9 cellular contexts compared by ENCODE assay signal in genomic region chr1:212712451-212713303, GRCh38. TPM values are rescaled to one million over a fixed set of nuclear protein-coding genes. Genes with fewer than 3 reads are reported as not detected.
A peak's percentile ranks its signal among the peaks of the same experiment; 100 is the strongest.
DNase-seq lines count a peak whose midpoint lies in the region; ATAC-seq and TF ChIP-seq lines count a peak whose summit lies in the region.
"Had no signal": no experiment of that assay in that cellular context is flagged by ENCODE, and none has a peak within 500 bp of the region (broad histone marks: within the 10 kb centered on the region; RNA-seq: fewer than 3 reads in every experiment).

No MANE protein-coding gene starts in this region.

- no peak overlapping the region for H2BK120ac ChIP-seq in trophoblast cell (ENCODE audit: insufficient read depth, low read length, poor library complexity)

- H3K79me1 ChIP-seq in trophoblast cell (ENCODE audit: low read length) = no peaks in the 10 kb centered on the region

- no peak overlapping the region for H3K23ac ChIP-seq in trophoblast cell (ENCODE audit: low read length)

- no peak overlapping the region for H3K9ac ChIP-seq in trophoblast cell (ENCODE audit: low read length)

- H3K27ac ChIP-seq in trophoblast cell (ENCODE audit: low read depth, low read length) = no peak overlapping the region

- no peak overlapping the region for H3K14ac ChIP-seq in trophoblast cell (ENCODE audit: low read length)

- H3K4me2 ChIP-seq in trophoblast cell (ENCODE audit: low read length) = no peak overlapping the region

- no peaks in the 10 kb centered on the region for H3K36me3 Mint-ChIP-seq in T-helper 2 cell treated with Interferon-gamma antibody and Interleukin-4, amounts not matched to agents 5 μg/mL and 100 μg/mL, for 36 hours (ENCODE audit: low read depth)

- DNase-seq in AG08396 (ENCODE audit: low spot score) (peak; percentile 53), fibroblast of the aortic adventitia (ENCODE audit: low read depth) (peak; percentile 70), trophoblast cell (no peak), NCI-H69 (lab: John Stamatoyannopoulos, UW) (no peak)
- DNase-seq in T-helper 2 cell treated with Interferon-gamma antibody and Interleukin-4, amounts not matched to agents 5 μg/mL and 100 μg/mL, for 36 hours (ENCODE audit: low spot score) = peak; percentile 61
- DNase-seq: NCI-H510A had no signal

- H2AFZ ChIP-seq in trophoblast cell (ENCODE audit: insufficient read depth, low read length, poor library complexity) = no peak overlapping the region

- no peak overlapping the region for H3K18ac ChIP-seq in trophoblast cell (ENCODE audit: low read length)

- no peaks in the 10 kb centered on the region for H3K4me1 ChIP-seq in trophoblast cell (ENCODE audit: control insufficient read depth in 1 of 2, insufficient read depth in 2 of 2, low read length in 2 of 2)

- no peaks in the 10 kb centered on the region for H3K9me3 ChIP-seq in trophoblast cell (ENCODE audit: insufficient read depth, low read depth, low read length)

- no peak overlapping the region for H4K12ac ChIP-seq in trophoblast cell (ENCODE audit: low read depth, low read length)

- H2AK5ac ChIP-seq in trophoblast cell (ENCODE audit: low read length) = no peak overlapping the region

- H3K27ac Mint-ChIP-seq in T-helper 2 cell treated with Interferon-gamma antibody and Interleukin-4, amounts not matched to agents 5 μg/mL and 100 μg/mL, for 36 hours = peak overlapping the region; percentile 9

- H2BK12ac ChIP-seq in trophoblast cell (ENCODE audit: low read length) = no peak overlapping the region

- no peak overlapping the region for H4K91ac ChIP-seq in trophoblast cell (ENCODE audit: low read depth, low read length)

- no peaks in the 10 kb centered on the region for H3K9me3 Mint-ChIP-seq in T-helper 2 cell treated with Interferon-gamma antibody and Interleukin-4, amounts not matched to agents 5 μg/mL and 100 μg/mL, for 36 hours

- H3K27me3 ChIP-seq in trophoblast cell (ENCODE audit: insufficient read depth, low read length) = no peaks in the 10 kb centered on the region

- H3K4ac ChIP-seq in trophoblast cell (ENCODE audit: low read depth, low read length) = no peak overlapping the region

- H3K4me1 Mint-ChIP-seq in T-helper 2 cell treated with Interferon-gamma antibody and Interleukin-4, amounts not matched to agents 5 μg/mL and 100 μg/mL, for 36 hours (ENCODE audit: low read depth) = peaks cover 25% of the 10 kb centered on the region

- H3K36me3 ChIP-seq in trophoblast cell (ENCODE audit: control insufficient read depth in 1 of 2, insufficient read depth in 2 of 2, low read length in 2 of 2) = no peaks in the 10 kb centered on the region

- H3K79me2 ChIP-seq in trophoblast cell (ENCODE audit: control insufficient read depth, insufficient read depth, low read length, poor library complexity) = no peaks in the 10 kb centered on the region

- no CpG with 5 or more reads among the region's 4 CpGs for WGBS in trophoblast cell (ENCODE audit: extremely low coverage, insufficient coverage, insufficient read length)

- H2BK5ac ChIP-seq in trophoblast cell (ENCODE audit: low read depth, low read length, poor library complexity) = no peak overlapping the region

- peak; percentile 63 for ATAC-seq in GM18868 (IDR thresholded peaks at IDR 0.05; ENCODE audit: unreplicated experiment)
- no peak for ATAC-seq in HG02870 (IDR thresholded peaks at IDR 0.05; ENCODE audit: unreplicated experiment)
- ATAC-seq in HG02571 (IDR thresholded peaks at IDR 0.05; ENCODE audit: unreplicated experiment) = no peak

- H3K4me3 Mint-ChIP-seq in T-helper 2 cell treated with Interferon-gamma antibody and Interleukin-4, amounts not matched to agents 5 μg/mL and 100 μg/mL, for 36 hours = no peak overlapping the region

- H3K4me3 ChIP-seq in fibroblast of the aortic adventitia (ENCODE audit: low read depth, low read length) = no peak overlapping the region
- no peak overlapping the region for H3K4me3 ChIP-seq in trophoblast cell (ENCODE audit: low read depth, low read length)

- H3K27me3 Mint-ChIP-seq in T-helper 2 cell treated with Interferon-gamma antibody and Interleukin-4, amounts not matched to agents 5 μg/mL and 100 μg/mL, for 36 hours (ENCODE audit: low read depth) = no peaks in the 10 kb centered on the region

- TF ChIP-seq CTCF in fibroblast of the aortic adventitia (IDR thresholded peaks at IDR 0.05; ENCODE audit: insufficient read depth, low read length) = no peak

- no peak overlapping the region for H4K8ac ChIP-seq in trophoblast cell (ENCODE audit: low read depth, low read length)

RNA-seq across cellular contexts. Expression of gene BATF3, which starts 13.0 kb away (rescaled TPM):
- total RNA-seq in fibroblast of the aortic adventitia (ENCODE audit: low replicate concordance) = 4.8 TPM in 1 of 2 replicates, not detected in the other
- 1.3 and 1.6 TPM in 2 replicates for polyA plus RNA-seq in trophoblast cell (2013)

Comparison
In these comparisons a context has a peak if more than half of its experiments do, and no peak if none do; other contexts are left out.
1. DNase-seq: peak in AG08396 (single experiment), T-helper 2 cell treated with Interferon-gamma antibody and Interleukin-4, amounts not matched to agents 5 μg/mL and 100 μg/mL, for 36 hours (single experiment) and fibroblast of the aortic adventitia (single experiment); none in trophoblast cell (0 of 2) and NCI-H69 (single experiment).